In genomic region chr22:27554841-27555456, GRCh38 we compare ENCODE assay signal across 18 cellular contexts.
DNase-seq lines count a peak whose midpoint lies in the region; ATAC-seq, FAIRE-seq and TF ChIP-seq lines count a peak whose summit lies in the region.
"Had no signal": no experiment of that assay in that cellular context is flagged by ENCODE, and none has a peak within 500 bp of the region (broad histone marks: within the 10 kb centered on the region; RNA-seq: fewer than 3 reads in every experiment).

No MANE protein-coding gene starts in this region.

- H3K79me2 ChIP-seq in GM23248 (ENCODE audit: insufficient read depth) (no peaks in the 10 kb centered on the region), K562 (ENCODE audit: control insufficient read depth, insufficient read depth, low read length) (no peaks in the 10 kb centered on the region)

- H3K27ac ChIP-seq in GM23248 (no peak overlapping the region), K562 (ENCODE audit: extremely low read depth, low read depth, low read length) (no peak overlapping the region), foreskin keratinocyte (peak overlapping the region; percentile 60)
- H3K27ac ChIP-seq: KMS-11, PC-9 had no signal

- in situ Hi-C loops in GM23248 (cut with MboI) (no loop called here), K562 (cut with MboI) (no loop called here)

- H4K20me1 ChIP-seq in GM23248 (ENCODE audit: insufficient read depth) (no peaks in the 10 kb centered on the region), K562 (replicated peaks; ENCODE audit: control insufficient read depth, insufficient read depth, low read length) (0 out of 2 replicates have a peak, but pooled peaks cover 6% of the 10 kb centered on the region)

- intact Hi-C loops in K562 (cut with micrococcal nuclease), result no loop called here

- peak overlapping the region; percentile 40 for H3K27ac Mint-ChIP-seq in type B pancreatic cell

- no peak for TF ChIP-seq RAD21 in K562 (CRISPR knock-in tag; conservative IDR thresholded peaks at IDR 0.05 in 1 of 2, IDR thresholded peaks at IDR 0.05 in 1 of 2)

- peaks cover 16% of the 10 kb centered on the region for H3K27me3 Mint-ChIP-seq in type B pancreatic cell

- DNase-seq in GM23248 (peak; percentile 65), K562 (ENCODE audit: extremely low read depth in 1 of 4, low spot score in 3 of 4) (no peak), foreskin keratinocyte (peak in 1 of 2 donors; percentile 45), type B pancreatic cell (ENCODE audit: extremely low spot score, unreplicated experiment) (no peak), KG1 (lab: John Stamatoyannopoulos, UW) (no peak), NCI-H510A treated with DMSO at 0.1 percent for 48 hours (lab: John Stamatoyannopoulos, UW) (no peak)
- DNase-seq: ACHN, C1 segment of cervical spinal cord, GOT3, MV-4-11, NCI-H1694 treated with DMSO at 0.1 percent for 48 hours, NCI-H2107, NCI-H524, PC-9 had no signal

- no peaks in the 10 kb centered on the region for H3K9me3 Mint-ChIP-seq in type B pancreatic cell

- ATAC-seq in K562, result no peak
- ATAC-seq in foreskin keratinocyte, result peak; percentile 24
- ATAC-seq in GM21529 (IDR thresholded peaks at IDR 0.05; ENCODE audit: unreplicated experiment), result no peak
- ATAC-seq: HepG2 had no signal

- H3K9me2 ChIP-seq in GM23248 (ENCODE audit: insufficient read depth), result no peaks in the 10 kb centered on the region

- 52 to 56% methylated on average over 6 of the region's 6 CpGs for WGBS in GM23248 (ENCODE audit: low coverage in 1 of 2, low lambda C conversion rate in 2 of 2, missing lambda C conversion rate in 2 of 2), 2 experiments
- WGBS in K562 (ENCODE audit: insufficient coverage, low coverage, missing lambda C conversion rate), result 14% methylated on average over 5 of the region's 6 CpGs

- no peak for TF ChIP-seq EP300 in K562 (IDR thresholded peaks at IDR 0.05; ENCODE audit: low read length)

- no peaks in the 10 kb centered on the region for H3F3A ChIP-seq in GM23248 (ENCODE audit: insufficient read depth)

- CTCF ChIA-PET in K562 (lab: Yijun Ruan, JAX; ENCODE audit: low intra/inter-chr PET ratio), result no interaction called here

- H3K9ac ChIP-seq in GM23248 (no peak overlapping the region), K562 (ENCODE audit: insufficient read depth in 1 of 2, low read depth in 2 of 2, low read length in 2 of 2) (no peak overlapping the region)
- H3K9ac ChIP-seq: KMS-11 had no signal

- H3K9me3 ChIP-seq in GM23248 (ENCODE audit: low read depth) (no peaks in the 10 kb centered on the region), K562 (replicated peaks; ENCODE audit: control insufficient read depth, insufficient read depth, low read depth, low read length) (0 out of 2 replicates have a peak, but pooled peaks cover 1% of the 10 kb centered on the region)

- no peak for FAIRE-seq in K562 (lab: Jason Lieb, UNC)
- FAIRE-seq: D721Med, HepG2 had no signal

- H3K4me2 ChIP-seq in GM23248 (ENCODE audit: unreplicated experiment) (peak overlapping the region; percentile 45), K562 (ENCODE audit: insufficient read depth, low read length) (no peak overlapping the region)
- H3K4me2 ChIP-seq: KMS-11, PC-9 had no signal

- no peaks in the 10 kb centered on the region for H3K27me3 ChIP-seq in GM23248 (replicated peaks; ENCODE audit: insufficient read depth)
- peaks cover 0 to 10% of the 10 kb centered on the region in 2 experiments; a peak in 1 of 5 replicates for H3K27me3 ChIP-seq in K562 (ENCODE audit: control insufficient read depth in 2 of 2, insufficient read depth in 2 of 2, low read length in 2 of 2)
- no peaks in the 10 kb centered on the region for H3K27me3 ChIP-seq in foreskin keratinocyte

- no peak for TF ChIP-seq CTCF in K562 (IDR thresholded peaks at IDR 0.05 in 2 of 3, conservative IDR thresholded peaks at IDR 0.05 in 1 of 3; ENCODE audit: insufficient read depth in 2 of 3, low read depth in 1 of 3, low read length in 3 of 3)
- no peak for TF ChIP-seq CTCF in foreskin keratinocyte (conservative IDR thresholded peaks at IDR 0.05)
- TF ChIP-seq CTCF in type B pancreatic cell (conservative IDR thresholded peaks at IDR 0.05), result no peak

- TF ChIP-seq POLR2A in K562 (conservative IDR thresholded peaks at IDR 0.05), result no peak

- H3K36me3 ChIP-seq in GM23248 (ENCODE audit: low read depth) (no peaks in the 10 kb centered on the region), K562 (ENCODE audit: control insufficient read depth, insufficient read depth, low read length) (no peaks in the 10 kb centered on the region)

- H3K4me1 ChIP-seq in GM23248 (ENCODE audit: insufficient read depth) (peaks cover 8% of the 10 kb centered on the region; the same call in 1 of the 2 replicates), K562 (replicated peaks in 1 of 2; ENCODE audit: control insufficient read depth in 2 of 2, insufficient read depth in 2 of 2, low read length in 2 of 2) (no peaks in the 10 kb centered on the region), foreskin keratinocyte (peaks cover 3% of the 10 kb centered on the region)

- no peaks in the 10 kb centered on the region for H3K36me3 Mint-ChIP-seq in type B pancreatic cell

- BruUV-seq in K562 (replicated peaks; lab: Mats Ljungman, UMichigan), result no TSS peak

- peaks cover 37% of the 10 kb centered on the region for H3K4me1 Mint-ChIP-seq in type B pancreatic cell (ENCODE audit: unreplicated experiment)

- H2AFZ ChIP-seq in GM23248 (peak overlapping the region; percentile 63; the same call in 1 of the 2 replicates), K562 (ENCODE audit: low read depth, low read length) (no peak overlapping the region)
- H2AFZ ChIP-seq: PC-9 had no signal

- no peaks in the 10 kb centered on the region for H3K9me1 ChIP-seq in K562 (ENCODE audit: control insufficient read depth, insufficient read depth, low read length)

- POLR2A ChIA-PET in K562 (lab: Yijun Ruan, JAX), result no interaction called here

- no peak overlapping the region for H3K4me3 Mint-ChIP-seq in type B pancreatic cell

- no peak overlapping the region for H3K4me3 ChIP-seq in GM23248
- H3K4me3 ChIP-seq in K562, result no peak overlapping the region
- H3K4me3 ChIP-seq: PC-9 had no signal

TF ChIP-seq in K562, 482 proteins besides CTCF, POLR2A, EP300 and RAD21:
- TF ChIP-seq TCF3 (CRISPR knock-in tag; IDR thresholded peaks at IDR 0.05), result no peak
- no peak for TF ChIP-seq SREBF1 (IDR thresholded peaks at IDR 0.05; ENCODE audit: borderline replicate concordance, low read depth, low read length)
- peak; percentile 86 for TF ChIP-seq ZFP36 (IDR thresholded peaks at IDR 0.05; ENCODE audit: low read depth, low read length, partially characterized antibody)
- TF ChIP-seq ZNF609 (CRISPR knock-in tag; IDR thresholded peaks at IDR 0.05; ENCODE audit: borderline replicate concordance), result no peak
- no peak for TF ChIP-seq USF1 (CRISPR knock-in tag; IDR thresholded peaks at IDR 0.05)
- no peak for TF ChIP-seq TAF1 (IDR thresholded peaks at IDR 0.05; ENCODE audit: control insufficient read depth, extremely low read depth, insufficient read depth, low read length, severe bottlenecking)
